ENCODE assay signal across 31 cellular contexts in genomic region chr11:16920559-16920958, GRCh38.
"Had no signal": no experiment of that assay in that cellular context is flagged by ENCODE, and none has a peak within 500 bp of the region (broad histone marks: within the 10 kb centered on the region; RNA-seq: fewer than 3 reads in every experiment).

No MANE protein-coding gene starts in this region.

- DNase-seq: activated B cell treated with CpG ODN at 0.5 μM for 24 hours; activated CD4-positive, alpha-beta T cell treated with anti-CD3 and anti-CD28 coated beads for 4 hours; activated CD4-positive, alpha-beta T cell treated with anti-CD3 and anti-CD28 coated beads, Interleukin-2, amount 50 U/mL, for 4 hours; activated CD4-positive, CD25-positive, alpha-beta regulatory T cell treated with anti-CD3 and anti-CD28 coated beads, Interleukin-2, amount 50 U/mL, for 72 hours; activated CD8-positive, alpha-beta T cell treated with anti-CD3 and anti-CD28 coated beads for 36 hours; activated gamma-delta T cell; activated naive CD4-positive, alpha-beta T cell treated with Interleukin-2 at 50 U/mL for 16 hours; activated naive CD8-positive, alpha-beta T cell treated with anti-CD3 and anti-CD28 coated beads, Interleukin-2, amount 10 ng/mL, durations not matched to agents 7 days and 5 days; activated T-cell treated with anti-CD3 and anti-CD28 coated beads, Interleukin-2, amount 50 U/mL, for 1 hour; activated T-cell treated with anti-CD3 and anti-CD28 coated beads, Interleukin-2, amount 50 U/mL, for 72 hours; amygdala; Kasumi-1; KG1; MM.1S; NCI-H1092 treated with DMSO at 0.1 percent for 48 hours; NCI-H1417; NCI-H1694; NCI-H2029; NCI-H345; NCI-H524 treated with DMSO at 0.1 percent for 48 hours; RPMI8226; SIG-M5; T-helper 1 cell; T-helper 2 cell; T-helper 9 cell had no signal

- H3K9me3 Mint-ChIP-seq: activated B cell treated with CpG ODN at 0.5 μM for 24 hours; activated CD8-positive, alpha-beta T cell treated with anti-CD3 and anti-CD28 coated beads for 36 hours; activated naive CD4-positive, alpha-beta T cell treated with anti-CD3 and anti-CD28 coated beads, Interleukin-2, amount 50 U/mL, for 24 hours; activated T-cell treated with anti-CD3 and anti-CD28 coated beads, Interleukin-2, amount 50 U/mL, for 72 hours; activated T-helper 2 cell treated with anti-CD3 and anti-CD28 coated beads, Interferon-gamma antibody, Interleukin-2, Interleukin-4, amounts not matched to agents 10 μg/mL and 5 μg/mL and 100 μg/mL, durations not matched to agents 14 hours and 24 hours and 36 hours had no signal

- H3K4me3 Mint-ChIP-seq: activated B cell treated with CpG ODN at 0.5 μM for 24 hours; activated CD8-positive, alpha-beta T cell treated with anti-CD3 and anti-CD28 coated beads for 36 hours; activated naive CD4-positive, alpha-beta T cell treated with anti-CD3 and anti-CD28 coated beads, Interleukin-2, amount 50 U/mL, for 24 hours; activated naive CD8-positive, alpha-beta T cell treated with anti-CD3 and anti-CD28 coated beads, Interleukin-2, amount 10 ng/mL, durations not matched to agents 7 days and 5 days had no signal

- ATAC-seq: activated CD8-positive, alpha-beta T cell treated with anti-CD3 and anti-CD28 coated beads for 36 hours; SK-N-SH treated with all-trans-retinoic acid at 6 μM for 48 hours had no signal

- H3K36me3 Mint-ChIP-seq: activated naive CD4-positive, alpha-beta T cell treated with anti-CD3 and anti-CD28 coated beads, Interleukin-2, amount 50 U/mL, for 24 hours; activated naive CD8-positive, alpha-beta T cell treated with anti-CD3 and anti-CD28 coated beads, Interleukin-2, amount 10 ng/mL, durations not matched to agents 7 days and 5 days had no signal

- H3K27ac ChIP-seq: ascending aorta, breast epithelium had no signal

- H3K9me3 ChIP-seq: ascending aorta, breast epithelium, Peyer's patch had no signal

- H3K27ac Mint-ChIP-seq: activated B cell treated with CpG ODN at 0.5 μM for 24 hours; activated CD8-positive, alpha-beta T cell treated with anti-CD3 and anti-CD28 coated beads for 36 hours; activated naive CD4-positive, alpha-beta T cell treated with anti-CD3 and anti-CD28 coated beads, Interleukin-2, amount 50 U/mL, for 24 hours; activated naive CD8-positive, alpha-beta T cell treated with anti-CD3 and anti-CD28 coated beads, Interleukin-2, amount 10 ng/mL, durations not matched to agents 7 days and 5 days; activated T-helper 2 cell treated with anti-CD3 and anti-CD28 coated beads, Interferon-gamma antibody, Interleukin-2, Interleukin-4, amounts not matched to agents 10 μg/mL and 5 μg/mL and 100 μg/mL, durations not matched to agents 14 hours and 24 hours and 36 hours had no signal

- H3K4me3 ChIP-seq: ascending aorta, breast epithelium, Peyer's patch had no signal

- H3K36me3 ChIP-seq: ascending aorta, breast epithelium, Peyer's patch had no signal

- H3K27me3 ChIP-seq: ascending aorta, breast epithelium, Peyer's patch had no signal

- H3K4me1 Mint-ChIP-seq: activated naive CD4-positive, alpha-beta T cell treated with anti-CD3 and anti-CD28 coated beads, Interleukin-2, amount 50 U/mL, for 24 hours had no signal
